29 cellular contexts compared by ENCODE assay signal in genomic region chr20:16481977-16482376, GRCh38.
"Had no signal": no experiment of that assay in that cellular context is flagged by ENCODE, and none has a peak within 500 bp of the region (broad histone marks: within the 10 kb centered on the region; RNA-seq: fewer than 3 reads in every experiment).

No MANE protein-coding gene starts in this region.

- DNase-seq: colonic mucosa; cortex of kidney; dermis blood vessel endothelial cell; dorsolateral prefrontal cortex; effector CD4-positive, alpha-beta T cell; effector CD8-positive, alpha-beta T cell; effector memory CD4-positive, alpha-beta T cell; effector memory CD8-positive, alpha-beta T cell; endodermal cell; erythroblast; esophagus squamous epithelium; foreskin fibroblast; foreskin keratinocyte; foreskin melanocyte; gastrocnemius medialis; glutamatergic neuron; head of caudate nucleus; heart left ventricle; heart right ventricle had no signal

- H3K9me3 Mint-ChIP-seq: dendritic cell treated with granulocyte-macrophage colony-stimulating factor and Interleukin-4, amounts not matched to agents 40 ng/mL and 50 ng/mL, for 4 days; effector memory CD8-positive, alpha-beta T cell; endodermal cell had no signal

- H3K4me3 ChIP-seq: colonic mucosa, coronary artery, dorsolateral prefrontal cortex, esophagus muscularis mucosa, esophagus squamous epithelium, gastrocnemius medialis, gastroesophageal sphincter, heart left ventricle, heart right ventricle had no signal

- ATAC-seq: effector memory CD8-positive, alpha-beta T cell; esophagus mucosa; foreskin keratinocyte; gastrocnemius medialis; gastroesophageal sphincter; heart left ventricle; heart right ventricle had no signal

- H3K9me3 ChIP-seq: colonic mucosa, esophagus muscularis mucosa, esophagus squamous epithelium, gastrocnemius medialis, gastroesophageal sphincter, heart left ventricle had no signal

- FAIRE-seq: colon, endometrium, endothelial cell of umbilical vein, frontal cortex had no signal

- H3K36me3 ChIP-seq: colonic mucosa, gastrocnemius medialis had no signal

- H3K27me3 ChIP-seq: colonic mucosa, dorsolateral prefrontal cortex, esophagus muscularis mucosa, esophagus squamous epithelium, foreskin keratinocyte, gastrocnemius medialis, gastroesophageal sphincter, heart left ventricle, heart right ventricle had no signal

- H3K4me1 ChIP-seq: esophagus squamous epithelium, foreskin keratinocyte, gastroesophageal sphincter, heart left ventricle had no signal

- H3K27ac Mint-ChIP-seq: dendritic cell treated with granulocyte-macrophage colony-stimulating factor and Interleukin-4, amounts not matched to agents 40 ng/mL and 50 ng/mL, for 4 days; effector memory CD8-positive, alpha-beta T cell; endodermal cell had no signal

- H3K27me3 Mint-ChIP-seq: dendritic cell treated with granulocyte-macrophage colony-stimulating factor and Interleukin-4, amounts not matched to agents 40 ng/mL and 50 ng/mL, for 4 days; effector memory CD8-positive, alpha-beta T cell had no signal

- H3K27ac ChIP-seq: colonic mucosa, coronary artery, epithelial cell of prostate, esophagus muscularis mucosa, esophagus squamous epithelium, foreskin keratinocyte, gastrocnemius medialis, gastroesophageal sphincter, heart left ventricle, heart right ventricle had no signal

- H3K4me3 Mint-ChIP-seq: dendritic cell treated with granulocyte-macrophage colony-stimulating factor and Interleukin-4, amounts not matched to agents 40 ng/mL and 50 ng/mL, for 4 days; effector memory CD8-positive, alpha-beta T cell; endodermal cell had no signal
